In genomic region chr5:38417658-38418017, GRCh38 we compare ENCODE assay signal across 16 cellular contexts.
"Had no signal": no experiment of that assay in that cellular context is flagged by ENCODE, and none has a peak within 500 bp of the region (broad histone marks: within the 10 kb centered on the region; RNA-seq: fewer than 3 reads in every experiment).

No MANE protein-coding gene starts in this region.

- ATAC-seq: natural killer cell, psoas muscle had no signal

- H3K36me3 Mint-ChIP-seq: activated naive CD8-positive, alpha-beta T cell treated with anti-CD3 and anti-CD28 coated beads for 36 hours; natural killer cell had no signal

- H3K4me3 ChIP-seq: lung, psoas muscle had no signal

- H3K27ac Mint-ChIP-seq: activated CD4-positive, alpha-beta memory T cell treated with anti-CD3 and anti-CD28 coated beads, Interleukin-2, amount 10 ng/mL, durations not matched to agents 7 days and 5 days; activated naive CD8-positive, alpha-beta T cell treated with anti-CD3 and anti-CD28 coated beads for 36 hours; natural killer cell; stimulated activated naive CD8-positive, alpha-beta T cell treated with anti-CD3 and anti-CD28 coated beads, Interleukin-15, Interleukin-2, amounts not matched to agents 100 ng/mL and 50 ng/mL, for 24 hours; T-helper 2 cell treated with Interferon-gamma antibody and Interleukin-4, amounts not matched to agents 5 μg/mL and 100 μg/mL, for 36 hours had no signal

- DNase-seq: activated CD4-positive, alpha-beta memory T cell treated with anti-CD3 and anti-CD28 coated beads, Interleukin-2, amount 10 ng/mL, durations not matched to agents 7 days and 5 days; activated gamma-delta T cell treated with Interleukin-2 at 50 U/mL for 16 hours; activated naive CD8-positive, alpha-beta T cell treated with anti-CD3 and anti-CD28 coated beads for 36 hours; activated T-cell treated with anti-CD3 and anti-CD28 coated beads, Interleukin-2, amount 50 U/mL, for 48 hours; anterior cingulate cortex; effector CD4-positive, alpha-beta T cell; hypothalamus; kidney glomerular epithelial cell; natural killer cell; occipital lobe; psoas muscle; stimulated activated CD4-positive, alpha-beta T cell treated with anti-CD3 and anti-CD28 coated beads, Interleukin-4, amount 100 ng/mL, for 1 hour; SW 1271 had no signal

- H3K9me3 Mint-ChIP-seq: activated CD4-positive, alpha-beta memory T cell treated with anti-CD3 and anti-CD28 coated beads, Interleukin-2, amount 10 ng/mL, durations not matched to agents 7 days and 5 days; activated naive CD8-positive, alpha-beta T cell treated with anti-CD3 and anti-CD28 coated beads for 36 hours; natural killer cell; stimulated activated naive CD8-positive, alpha-beta T cell treated with anti-CD3 and anti-CD28 coated beads, Interleukin-15, Interleukin-2, amounts not matched to agents 100 ng/mL and 50 ng/mL, for 24 hours; T-helper 2 cell treated with Interferon-gamma antibody and Interleukin-4, amounts not matched to agents 5 μg/mL and 100 μg/mL, for 36 hours had no signal

- H3K27ac ChIP-seq: psoas muscle had no signal

- H3K4me1 Mint-ChIP-seq: activated CD4-positive, alpha-beta memory T cell treated with anti-CD3 and anti-CD28 coated beads, Interleukin-2, amount 10 ng/mL, durations not matched to agents 7 days and 5 days; activated naive CD8-positive, alpha-beta T cell treated with anti-CD3 and anti-CD28 coated beads for 36 hours; natural killer cell had no signal

- H3K4me3 Mint-ChIP-seq: activated CD4-positive, alpha-beta memory T cell treated with anti-CD3 and anti-CD28 coated beads, Interleukin-2, amount 10 ng/mL, durations not matched to agents 7 days and 5 days; activated naive CD8-positive, alpha-beta T cell treated with anti-CD3 and anti-CD28 coated beads for 36 hours; natural killer cell; stimulated activated naive CD8-positive, alpha-beta T cell treated with anti-CD3 and anti-CD28 coated beads, Interleukin-15, Interleukin-2, amounts not matched to agents 100 ng/mL and 50 ng/mL, for 24 hours; T-helper 2 cell treated with Interferon-gamma antibody and Interleukin-4, amounts not matched to agents 5 μg/mL and 100 μg/mL, for 36 hours had no signal

- H3K4me1 ChIP-seq: psoas muscle had no signal

- H3K9me3 ChIP-seq: psoas muscle had no signal
